In genomic region chr16:69037373-69038160, GRCh38 we compare ENCODE assay signal across 18 cellular contexts.
DNase-seq lines count a peak whose midpoint lies in the region; ATAC-seq and TF ChIP-seq lines count a peak whose summit lies in the region.
"Had no signal": no experiment of that assay in that cellular context is flagged by ENCODE, and none has a peak within 500 bp of the region (broad histone marks: within the 10 kb centered on the region; RNA-seq: fewer than 3 reads in every experiment).

No MANE protein-coding gene starts in this region.

- intact Hi-C loops in HCT116 (cut with micrococcal nuclease) = no loop called here
- intact Hi-C loops in body of pancreas (cut with DNase I) = no loop called here
- intact Hi-C loops in lower lobe of right lung (cut with DNase I) = no loop called here
- intact Hi-C loops in stomach (cut with DNase I; ENCODE audit: low total_unique reads) = no loop called here

- no peak for TF ChIP-seq RAD21 in HCT116 (IDR thresholded peaks at IDR 0.05; ENCODE audit: low read depth)

- H4K20me1 ChIP-seq in HCT116 (ENCODE audit: insufficient read depth) = no peaks in the 10 kb centered on the region
- H4K20me1 ChIP-seq: BLaER1 treated with 17β-estradiol and CSF1 and Interleukin-3, amounts not matched to agents 10 nM and 100 nM had no signal

- TF ChIP-seq EP300 in stomach (IDR thresholded peaks at IDR 0.05) = no peak

- no peaks in the 10 kb centered on the region for H3K79me2 ChIP-seq in HCT116 (ENCODE audit: insufficient read depth, low read length)

- H3K27ac ChIP-seq in HCT116 (ENCODE audit: low read depth, low read length) = no peak overlapping the region
- peak overlapping the region in 3 of 4 donors; percentile 15 to 57 (median 45) for H3K27ac ChIP-seq in body of pancreas
- H3K27ac ChIP-seq in lower lobe of right lung = no peak overlapping the region
- H3K27ac ChIP-seq in stomach = no peak overlapping the region
- no peak overlapping the region for H3K27ac ChIP-seq in CD8-positive, alpha-beta memory T cell (ENCODE audit: low read depth, low read length)
- H3K27ac ChIP-seq: BLaER1 treated with 17β-estradiol and CSF1 and Interleukin-3, amounts not matched to agents 10 nM and 100 nM; HL-60; PC-9 had no signal

- H2AFZ ChIP-seq in HCT116 (ENCODE audit: low read depth, low read length, poor library complexity, severe bottlenecking) = no peak overlapping the region
- H2AFZ ChIP-seq: PC-9 had no signal

- peaks cover 18 to 49% of the 10 kb centered on the region in 2 experiments for H3K4me1 ChIP-seq in HCT116 (ENCODE audit: control insufficient read depth in 1 of 2, insufficient read depth in 2 of 2, low read length in 2 of 2)
- H3K4me1 ChIP-seq in body of pancreas = peaks cover 34% of the 10 kb centered on the region
- H3K4me1 ChIP-seq in lower lobe of right lung = no peaks in the 10 kb centered on the region
- H3K4me1 ChIP-seq in stomach = peaks cover 0 to 4% (median 0%) of the 10 kb centered on the region in 4 donors
- H3K4me1 ChIP-seq in CD8-positive, alpha-beta memory T cell (ENCODE audit: insufficient read depth, low read length) = no peaks in the 10 kb centered on the region
- H3K4me1 ChIP-seq: HAP-1 had no signal

- no peaks in the 10 kb centered on the region for H3K27me3 Mint-ChIP-seq in CD8-positive, alpha-beta memory T cell

- RAD21 ChIA-PET in HCT116 (lab: Charles Lee; ENCODE audit: low non-redundant PET in 1 of 2, low total read pairs in 2 of 2, uncharacterized antibody in 2 of 2, unreplicated experiment in 2 of 2) = no interaction called here

- DNase-seq in HCT116 (ENCODE audit: low read depth, low spot score) = no peak
- no peak for DNase-seq in body of pancreas
- no peak for DNase-seq in lower lobe of right lung
- DNase-seq in stomach = peak; percentile 22
- no peak for DNase-seq in MG63
- no peak for DNase-seq in HUDEP-2 (lab: John Stamatoyannopoulos, UW; ENCODE audit: unreplicated experiment in 76 of 76)
- no peak for DNase-seq in CD8-positive, alpha-beta memory T cell
- DNase-seq: DND-41, IMR-90, Karpas-422, NCI-H1105 treated with DMSO at 0.1 percent for 48 hours, NCI-H1694, NCI-H2081 treated with DMSO at 0.1 percent for 48 hours, NCI-H774 had no signal

- CTCF ChIA-PET in HCT116 (lab: Charles Lee) = interaction anchor here (1.4 to 2.1 kb wide), 2 partner anchors 14 to 135 kb away, joined by 3 to 10 read pairs; no protein-coding TSS in a partner anchor
- CTCF ChIA-PET in CD8-positive, alpha-beta memory T cell (lab: Charles Lee) = interaction anchor here (1.7 kb wide), 1 partner anchor 28 kb away, joined by 4 read pairs; no protein-coding TSS in a partner anchor

- ATAC-seq in HCT116 (no peak), body of pancreas (peak; percentile 52), lower lobe of right lung (peak; percentile 57 to 64)

- WGBS in body of pancreas, 2 donors = 46 to 51% methylated on average over 6 of the region's 6 CpGs
- WGBS in stomach, 5 donors = 67 to 83% (median 70%) methylated on average over 6 of the region's 6 CpGs

- no peaks in the 10 kb centered on the region for H3K4me1 Mint-ChIP-seq in CD8-positive, alpha-beta memory T cell

- no peak for TF ChIP-seq CTCF in HCT116 (IDR thresholded peaks at IDR 0.05 in 2 of 3, conservative IDR thresholded peaks at IDR 0.05 in 1 of 3; ENCODE audit: borderline replicate concordance in 1 of 3, insufficient read depth in 1 of 3, low read depth in 2 of 3, low read length in 2 of 3)
- no peak for TF ChIP-seq CTCF in body of pancreas (IDR thresholded peaks at IDR 0.05)
- no peak for TF ChIP-seq CTCF in lower lobe of right lung (IDR thresholded peaks at IDR 0.05)
- TF ChIP-seq CTCF in stomach (IDR thresholded peaks at IDR 0.05) = no peak

- H3K36me3 ChIP-seq in HCT116 (ENCODE audit: control insufficient read depth in 1 of 2, insufficient read depth in 2 of 2, low read length in 2 of 2) (peaks cover 3 to 8% of the 10 kb centered on the region in 2 experiments; a peak in 3 of 4 replicates), body of pancreas (replicated peaks in 1 of 2; ENCODE audit: insufficient read depth in 1 of 2, low read depth in 2 of 2) (peaks cover 0 to 4% of the 10 kb centered on the region in 2 donors), lower lobe of right lung (peaks cover 13% of the 10 kb centered on the region), stomach (peaks cover 0 to 40% (median 39%) of the 10 kb centered on the region in 4 donors), MG63 (peaks cover 2% of the 10 kb centered on the region; the same call in 1 of the 2 replicates)
- H3K36me3 ChIP-seq in CD8-positive, alpha-beta memory T cell (ENCODE audit: insufficient read depth, low read length) = peaks cover 28% of the 10 kb centered on the region

- BruUV-seq in HCT116 (replicated peaks; lab: Mats Ljungman, UMichigan) = no TSS peak

- no peak overlapping the region for H3K4me3 ChIP-seq in HCT116 (replicated peaks in 1 of 2; ENCODE audit: low read depth in 1 of 2, low read length in 2 of 2)
- no peak overlapping the region for H3K4me3 ChIP-seq in body of pancreas
- no peak overlapping the region for H3K4me3 ChIP-seq in lower lobe of right lung
- H3K4me3 ChIP-seq in stomach = no peak overlapping the region
- no peak overlapping the region for H3K4me3 ChIP-seq in MG63
- no peak overlapping the region for H3K4me3 ChIP-seq in CD8-positive, alpha-beta memory T cell (ENCODE audit: low read length)
- H3K4me3 ChIP-seq: BLaER1 treated with 17β-estradiol and CSF1 and Interleukin-3, amounts not matched to agents 10 nM and 100 nM; HAP-1; PC-9 had no signal

- no peaks in the 10 kb centered on the region for H3K9me2 ChIP-seq in HCT116 (ENCODE audit: insufficient read depth)

- H3K27ac Mint-ChIP-seq in CD8-positive, alpha-beta memory T cell = no peak overlapping the region

- no peak overlapping the region for H3K9ac ChIP-seq in HCT116 (ENCODE audit: low read length)
- H3K9ac ChIP-seq: BLaER1 treated with 17β-estradiol and CSF1 and Interleukin-3, amounts not matched to agents 10 nM and 100 nM had no signal

- no peaks in the 10 kb centered on the region for H3K9me3 Mint-ChIP-seq in CD8-positive, alpha-beta memory T cell

- peak overlapping the region; percentile 13; the same call in 1 of the 2 replicates for H3K4me2 ChIP-seq in HCT116 (ENCODE audit: low read length)
- H3K4me2 ChIP-seq: PC-9 had no signal

- H3K36me3 Mint-ChIP-seq in CD8-positive, alpha-beta memory T cell = peaks cover 21 to 62% (median 23%) of the 10 kb centered on the region in 3 donors

- H3K9me3 ChIP-seq in HCT116 (ENCODE audit: control insufficient read depth in 1 of 2, insufficient read depth in 1 of 2, low read depth in 1 of 2, low read length in 2 of 2) (peaks cover 0 to 6% of the 10 kb centered on the region in 2 experiments; a peak in 2 of 4 replicates), body of pancreas (no peaks in the 10 kb centered on the region), lower lobe of right lung (no peaks in the 10 kb centered on the region), stomach (peaks cover 0 to 9% (median 4%) of the 10 kb centered on the region in 4 donors), MG63 (no peaks in the 10 kb centered on the region)
- H3K9me3 ChIP-seq in CD8-positive, alpha-beta memory T cell (ENCODE audit: low read length) = no peaks in the 10 kb centered on the region

- TF ChIP-seq POLR2A in HCT116 (IDR thresholded peaks at IDR 0.05; ENCODE audit: borderline replicate concordance, extremely low read depth, insufficient read depth, insufficient read length) (no peak), body of pancreas (IDR thresholded peaks at IDR 0.05) (no peak), stomach (IDR thresholded peaks at IDR 0.05) (no peak)

- H3K27me3 ChIP-seq in HCT116 (ENCODE audit: insufficient read depth, low read length) (no peaks in the 10 kb centered on the region), body of pancreas (no peaks in the 10 kb centered on the region), lower lobe of right lung (ENCODE audit: low read depth) (no peaks in the 10 kb centered on the region), stomach (no peaks in the 10 kb centered on the region), MG63 (no peaks in the 10 kb centered on the region)
- H3K27me3 ChIP-seq in CD8-positive, alpha-beta memory T cell (ENCODE audit: insufficient read depth, low read length, poor library complexity, severe bottlenecking) = no peaks in the 10 kb centered on the region
- H3K27me3 ChIP-seq: BLaER1 treated with 17β-estradiol and CSF1 and Interleukin-3, amounts not matched to agents 10 nM and 100 nM had no signal

- no peak overlapping the region for H3K4me3 Mint-ChIP-seq in CD8-positive, alpha-beta memory T cell

- POLR2A ChIA-PET in HCT116 (lab: Charles Lee) = interaction anchor here (1.6 kb wide), 1 partner anchor 35 kb away, joined by 4 read pairs; no protein-coding TSS in a partner anchor
- POLR2A ChIA-PET in CD8-positive, alpha-beta memory T cell (lab: Charles Lee) = no interaction called here

TF ChIP-seq in HCT116, 20 proteins besides CTCF, POLR2A, EP300 and RAD21 (continues in another document):
- no peak for TF ChIP-seq CEBPB (IDR thresholded peaks at IDR 0.05; ENCODE audit: low read depth)
- TF ChIP-seq SRF (IDR thresholded peaks at IDR 0.05; ENCODE audit: low read depth) = no peak
- TF ChIP-seq ELF1 (IDR thresholded peaks at IDR 0.05; ENCODE audit: borderline replicate concordance, low read depth) = no peak
- TF ChIP-seq, protein P1, sequence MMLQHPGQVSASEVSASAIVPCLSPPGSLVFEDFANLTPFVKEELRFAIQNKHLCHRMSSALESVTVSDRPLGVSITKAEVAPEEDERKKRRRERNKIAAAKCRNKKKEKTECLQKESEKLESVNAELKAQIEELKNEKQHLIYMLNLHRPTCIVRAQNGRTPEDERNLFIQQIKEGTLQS (IDR thresholded peaks at IDR 0.05) = no peak
- TF ChIP-seq EZH2 (IDR thresholded peaks at IDR 0.05) = no peak
- TF ChIP-seq FOSL1 (IDR thresholded peaks at IDR 0.05; ENCODE audit: low read depth) = no peak

Comparison
In these comparisons a context has a peak if more than half of its experiments do, and no peak if none do; other contexts are left out.
1. H3K27ac ChIP-seq: peak in body of pancreas (3 of 4); none in HCT116 (single experiment), lower lobe of right lung (single experiment), stomach (0 of 5) and CD8-positive, alpha-beta memory T cell (single experiment).